11 cellular contexts compared by ENCODE assay signal in genomic region chr4:147782087-147782781, GRCh38. TPM values are rescaled to one million over a fixed set of nuclear protein-coding genes. Genes with fewer than 3 reads are reported as not detected.
DNase-seq lines count a peak whose midpoint lies in the region; ATAC-seq and TF ChIP-seq lines count a peak whose summit lies in the region.
"Had no signal": no experiment of that assay in that cellular context is flagged by ENCODE, and none has a peak within 500 bp of the region (broad histone marks: within the 10 kb centered on the region; RNA-seq: fewer than 3 reads in every experiment).

No MANE protein-coding gene starts in this region.

- H3K27ac ChIP-seq in heart left ventricle (peak overlapping the region in 8 of 12 donors; percentile 10 to 50 (median 29)), hepatocyte (peak overlapping the region; percentile 8), aorta (ENCODE audit: low read depth in 1 of 2, low read length in 2 of 2) (peak overlapping the region in 1 of 2 donors; percentile 10)
- H3K27ac ChIP-seq: upper lobe of left lung had no signal

- peaks cover 60% of the 10 kb centered on the region for H3K79me2 ChIP-seq in hepatocyte

- H3K4me1 ChIP-seq in heart left ventricle (peaks cover 0 to 68% (median 61%) of the 10 kb centered on the region in 12 donors), hepatocyte (ENCODE audit: insufficient read depth) (peaks cover 5% of the 10 kb centered on the region), aorta (ENCODE audit: control insufficient read depth in 1 of 2, insufficient read depth in 2 of 2, low read length in 2 of 2) (peaks cover 7 to 13% of the 10 kb centered on the region in 2 donors)

- H4K20me1 ChIP-seq in hepatocyte (ENCODE audit: insufficient read depth, poor library complexity, severe bottlenecking), result peaks cover 10% of the 10 kb centered on the region

- H3K4me3 ChIP-seq in heart left ventricle (no peak overlapping the region), hepatocyte (no peak overlapping the region), aorta (ENCODE audit: low read length in 2 of 2) (peak overlapping the region in 1 of 2 donors; percentile 8)
- H3K4me3 ChIP-seq: upper lobe of left lung had no signal

- H3K36me3 ChIP-seq in heart left ventricle (no peaks in the 10 kb centered on the region), hepatocyte (replicated peaks; ENCODE audit: insufficient read depth, low read depth) (no peaks in the 10 kb centered on the region), aorta (ENCODE audit: control insufficient read depth in 1 of 2, insufficient read depth in 2 of 2, low read length in 1 of 2) (peaks cover 0 to 2% of the 10 kb centered on the region in 2 donors)
- H3K36me3 ChIP-seq: upper lobe of left lung had no signal

- H3K9me3 ChIP-seq in heart left ventricle (no peaks in the 10 kb centered on the region), hepatocyte (ENCODE audit: low read depth) (no peaks in the 10 kb centered on the region), aorta (ENCODE audit: control insufficient read depth, low read length) (no peaks in the 10 kb centered on the region)
- H3K9me3 ChIP-seq: upper lobe of left lung had no signal

- no peaks in the 10 kb centered on the region for H3K27me3 ChIP-seq in heart left ventricle
- no peaks in the 10 kb centered on the region for H3K27me3 ChIP-seq in hepatocyte
- no peaks in the 10 kb centered on the region for H3K27me3 ChIP-seq in aorta (ENCODE audit: control insufficient read depth in 1 of 2, insufficient read depth in 2 of 2, low read length in 1 of 2)
- H3K27me3 ChIP-seq: upper lobe of left lung had no signal

- H3K4me1 Mint-ChIP-seq in activated T-helper 17 cell treated with anti-CD3 and anti-CD28 coated beads, Interleukin-2, amount 50 U/mL, for 72 hours, result peaks cover 51% of the 10 kb centered on the region

- H3K9me3 Mint-ChIP-seq in activated T-helper 17 cell treated with anti-CD3 and anti-CD28 coated beads, Interleukin-2, amount 50 U/mL, for 72 hours, result no peaks in the 10 kb centered on the region

- H3K9me2 ChIP-seq in hepatocyte (replicated peaks; ENCODE audit: insufficient read depth), result no peaks in the 10 kb centered on the region

- peak overlapping the region; percentile 23 for H3K4me2 ChIP-seq in hepatocyte

- H3K4me3 Mint-ChIP-seq in activated T-helper 17 cell treated with anti-CD3 and anti-CD28 coated beads, Interleukin-2, amount 50 U/mL, for 72 hours, result peak overlapping the region; percentile 70

- no peaks in the 10 kb centered on the region for H3K36me3 Mint-ChIP-seq in activated T-helper 17 cell treated with anti-CD3 and anti-CD28 coated beads, Interleukin-2, amount 50 U/mL, for 72 hours (ENCODE audit: low read depth)

- TF ChIP-seq POLR2A in heart left ventricle (IDR thresholded peaks at IDR 0.05), result no peak

- H2AFZ ChIP-seq in hepatocyte, result no peak overlapping the region

- DNase-seq in heart left ventricle (no peak), Right ventricle myocardium inferior (ENCODE audit: missing footprints) (no peak), hepatocyte (ENCODE audit: low spot score) (peak; percentile 10), aorta (no peak), SHP77 treated with DMSO at 0.1 percent for 48 hours (lab: John Stamatoyannopoulos, UW) (no peak)
- DNase-seq: kidney, T1000, upper lobe of left lung had no signal

- H3K27ac Mint-ChIP-seq in activated T-helper 17 cell treated with anti-CD3 and anti-CD28 coated beads, Interleukin-2, amount 50 U/mL, for 72 hours, result peak overlapping the region; percentile 47

- intact Hi-C loops in heart left ventricle (cut with DNase I) (loop anchor here in 1 of 10 donors (10.0 kb wide), 1 partner anchor 47 kb away; the partner anchor contains the start of gene ARHGAP10), Right ventricle myocardium inferior (cut with DNase I) (no loop called here), aorta (cut with DNase I) (no loop called here)

- ATAC-seq in heart left ventricle, result peak in 3 of 4 donors; percentile 21 to 30 (median 21)
- no peak for ATAC-seq in Right ventricle myocardium inferior
- ATAC-seq in activated T-helper 17 cell treated with anti-CD3 and anti-CD28 coated beads, Interleukin-2, amount 50 U/mL, for 72 hours (replicated peaks), result peak; percentile 39
- ATAC-seq in aorta (ENCODE audit: low FRiP score), result peak; percentile 62
- ATAC-seq in HG03280 (IDR thresholded peaks at IDR 0.05; ENCODE audit: unreplicated experiment), result no peak
- no peak for ATAC-seq in GM19467 (IDR thresholded peaks at IDR 0.05; ENCODE audit: unreplicated experiment)

- no peaks in the 10 kb centered on the region for H3K27me3 Mint-ChIP-seq in activated T-helper 17 cell treated with anti-CD3 and anti-CD28 coated beads, Interleukin-2, amount 50 U/mL, for 72 hours

- TF ChIP-seq CTCF in heart left ventricle (IDR thresholded peaks at IDR 0.05) (no peak), hepatocyte (IDR thresholded peaks at IDR 0.05; ENCODE audit: poor library complexity) (no peak)

- 43 to 55% (median 51%) methylated on average over 7 of the region's 7 CpGs for WGBS in heart left ventricle, 4 donors
- WGBS in hepatocyte (ENCODE audit: low lambda C conversion rate, missing lambda C conversion rate), result 57% methylated on average over 7 of the region's 7 CpGs
- WGBS in aorta, 2 donors, result 46 to 53% methylated on average over 7 of the region's 7 CpGs

RNA-seq across cellular contexts. Expression of gene ARHGAP10, which starts 50.3 kb away (rescaled TPM):
- total RNA-seq in heart left ventricle (10 to 100 TPM; 30.6 to 64.2 (median 51.7) TPM), Right ventricle myocardium inferior (71.8 TPM), hepatocyte (23.4 and 24.8 TPM in 2 replicates), aorta (10 to 100 TPM; 57.3 to 94.5 TPM)
- polyA plus RNA-seq in heart left ventricle (10 to 100 TPM; 39.8 to 73.7 TPM), hepatocyte (16.8 and 26.5 TPM in 2 replicates), aorta (10 to 100 TPM; 47.3 to 69.7 TPM)
- total RNA-seq in activated T-helper 17 cell treated with anti-CD3 and anti-CD28 coated beads, Interleukin-2, amount 50 U/mL, for 72 hours, result 10 to 100 TPM; 11.1 to 14.7 TPM

Comparison
In these comparisons a context has a peak if more than half of its experiments do, and no peak if none do; other contexts are left out.
1. ATAC-seq: peak in heart left ventricle (3 of 4), activated T-helper 17 cell treated with anti-CD3 and anti-CD28 coated beads, Interleukin-2, amount 50 U/mL, for 72 hours (single experiment) and aorta (single experiment); none in Right ventricle myocardium inferior (single experiment), HG03280 (single experiment) and GM19467 (single experiment).